In the genomic region with DNA sequence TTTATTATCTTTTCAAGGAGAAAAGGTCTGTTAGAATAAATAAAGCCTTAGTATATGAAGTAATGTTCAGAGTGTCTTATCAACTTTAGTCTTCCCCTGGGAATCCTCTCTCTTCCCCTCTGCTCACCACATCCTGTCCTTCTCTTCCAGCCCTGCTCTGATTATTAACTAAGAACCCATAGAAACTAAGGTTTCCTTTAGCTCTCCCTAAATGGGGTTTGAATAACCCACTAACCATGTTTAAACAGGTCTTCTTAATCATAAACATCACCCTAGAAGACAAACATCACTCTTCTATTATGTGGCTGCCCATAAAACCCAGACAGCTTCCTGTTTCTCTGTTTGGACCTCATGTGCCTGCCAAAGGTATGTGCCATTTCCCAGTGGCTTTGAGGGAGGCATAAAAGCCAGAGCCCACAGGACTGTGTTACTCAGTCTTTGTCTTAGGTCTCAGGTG, we compare ENCODE assay signal across 8 cellular contexts. TPM values are rescaled to one million over a fixed set of nuclear protein-coding genes. Genes with fewer than 3 reads are reported as not detected.
A peak's percentile ranks its signal among the peaks of the same experiment; 100 is the strongest.
DNase-seq lines count a peak whose midpoint lies in the region; ATAC-seq lines count a peak whose summit lies in the region.
"Had no signal": no experiment of that assay in that cellular context is flagged by ENCODE, and none has a peak within 500 bp of the region (broad histone marks: within the 10 kb centered on the region; RNA-seq: fewer than 3 reads in every experiment).

No MANE protein-coding gene starts in this region.

- DNase-seq in SJSA1 (ENCODE audit: low read depth in 1 of 2, low spot score in 2 of 2) (peak; percentile 76 to 94), myocyte (ENCODE audit: low read depth) (peak; percentile 31), SW 1271 (lab: John Stamatoyannopoulos, UW) (no peak)
- no peak for DNase-seq in activated CD4-positive, alpha-beta T cell treated with anti-CD3 and anti-CD28 coated beads, Interleukin-2, amount 50 U/mL, for 4 hours
- DNase-seq: NCI-H524 treated with DMSO at 0.1 percent for 48 hours had no signal

- peak overlapping the region; percentile 56 for H3K27ac ChIP-seq in SJSA1

- ATAC-seq in GM18502 (IDR thresholded peaks at IDR 0.05; ENCODE audit: poor library complexity, unreplicated experiment): peak; percentile 45
- peak; percentile 49 for ATAC-seq in HG02763 (IDR thresholded peaks at IDR 0.05; ENCODE audit: unreplicated experiment)
- no peak for ATAC-seq in HG02623 (IDR thresholded peaks at IDR 0.05; ENCODE audit: unreplicated experiment)

- no peak overlapping the region for H3K4me3 ChIP-seq in SJSA1

- no peaks in the 10 kb centered on the region for H3K9me3 ChIP-seq in SJSA1 (replicated peaks)

- no peaks in the 10 kb centered on the region for H3K27me3 ChIP-seq in SJSA1 (replicated peaks)

- H3K36me3 ChIP-seq in SJSA1: no peaks in the 10 kb centered on the region

- H3K4me1 ChIP-seq in SJSA1 (replicated peaks): peaks cover 50% of the 10 kb centered on the region

RNA-seq across cellular contexts. Expression of gene SLC14A1, which starts 50.1 kb away (rescaled TPM):
- total RNA-seq in SJSA1 (2014; rRNA removed; shearing (Covaris generic)): 5.1 and 7.8 TPM in 2 replicates
- total RNA-seq in myocyte: not detected in 2 replicates
- 0.09 TPM for polyA plus RNA-seq in myocyte (2012)

RNA-seq across cellular contexts. Expression of gene SIGLEC15, which starts 51.4 kb away (rescaled TPM):
- 0.06 and 0.68 TPM in 2 replicates for total RNA-seq in SJSA1 (2014; rRNA removed; shearing (Covaris generic))
- total RNA-seq in myocyte: not detected in 2 replicates
- 0.15 TPM for polyA plus RNA-seq in myocyte (2012)

Comparison
In these comparisons a context has a peak if more than half of its experiments do, and no peak if none do; other contexts are left out.
1. DNase-seq: peak in SJSA1 (2 of 2) and myocyte (single experiment); none in activated CD4-positive, alpha-beta T cell treated with anti-CD3 and anti-CD28 coated beads, Interleukin-2, amount 50 U/mL, for 4 hours (0 of 2) and SW 1271 (0 of 2).